In the genomic region with DNA sequence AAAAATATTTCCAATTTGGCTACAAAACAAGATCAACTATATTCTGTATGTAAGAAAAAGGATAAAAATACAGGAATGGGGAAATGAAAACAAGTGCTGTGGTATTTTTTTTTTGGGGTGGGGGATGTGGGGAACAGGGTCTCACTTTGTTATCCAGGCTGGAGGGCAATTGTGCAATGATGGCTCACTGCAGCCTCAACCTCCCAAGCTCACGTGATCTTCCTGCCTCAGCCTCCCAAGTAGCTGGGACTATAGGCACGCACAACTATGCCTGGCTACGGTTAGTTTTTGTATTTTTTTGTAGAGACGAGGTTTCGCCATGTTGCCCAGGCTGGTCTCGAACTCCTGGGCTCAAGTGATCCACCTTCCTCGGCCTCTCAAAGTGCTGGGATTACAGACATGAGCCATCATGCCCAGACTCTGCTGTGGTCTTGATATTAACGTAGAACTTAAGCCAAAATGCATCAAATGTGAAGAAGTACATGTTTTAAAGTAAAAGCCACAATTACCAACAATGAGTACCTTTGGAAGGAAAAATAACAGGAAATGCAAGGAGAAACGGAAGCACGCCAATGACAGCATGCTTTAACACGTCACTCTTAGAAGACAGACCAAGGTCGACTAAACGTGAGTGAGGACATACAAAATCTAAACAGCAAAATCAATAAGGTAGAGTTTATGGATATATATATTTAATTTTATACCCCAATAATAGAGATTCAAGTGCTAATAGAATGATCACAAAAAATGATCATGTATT, we compare ENCODE assay signal across 19 cellular contexts.
"Had no signal": no experiment of that assay in that cellular context is flagged by ENCODE, and none has a peak within 500 bp of the region (broad histone marks: within the 10 kb centered on the region; RNA-seq: fewer than 3 reads in every experiment).

No MANE protein-coding gene starts in this region.

- H3K9me3 Mint-ChIP-seq: dendritic cell treated with granulocyte-macrophage colony-stimulating factor and Interleukin-4, amounts not matched to agents 40 ng/mL and 50 ng/mL, for 4 days; nephron progenitor cell; T-helper 2 cell treated with Interferon-gamma antibody and Interleukin-4, amounts not matched to agents 5 μg/mL and 100 μg/mL, for 36 hours; WTC11 had no signal

- ATAC-seq: activated CD4-positive, alpha-beta T cell treated with anti-CD3 and anti-CD28 coated beads for 36 hours; foreskin keratinocyte; left lobe of liver; WTC11 had no signal

- H3K27ac Mint-ChIP-seq: activated CD4-positive, alpha-beta T cell treated with anti-CD3 and anti-CD28 coated beads for 36 hours; activated naive CD8-positive, alpha-beta T cell; dendritic cell treated with granulocyte-macrophage colony-stimulating factor and Interleukin-4, amounts not matched to agents 40 ng/mL and 50 ng/mL, for 4 days; nephron progenitor cell; T-helper 2 cell treated with Interferon-gamma antibody and Interleukin-4, amounts not matched to agents 5 μg/mL and 100 μg/mL, for 36 hours; WTC11 had no signal

- DNase-seq: activated CD4-positive, alpha-beta T cell treated with anti-CD3 and anti-CD28 coated beads for 36 hours; activated CD4-positive, alpha-beta T cell treated with anti-CD3 and anti-CD28 coated beads, Interleukin-2, amount 50 U/mL, for 48 hours; foreskin keratinocyte; head of caudate nucleus; kidney; midbrain; nephron progenitor cell; occipital lobe; posterior cingulate gyrus; retina; stimulated activated naive CD4-positive, alpha-beta T cell; thyroid gland had no signal

- H3K4me3 ChIP-seq: lung, thyroid gland had no signal

- H3K4me3 Mint-ChIP-seq: activated CD4-positive, alpha-beta T cell treated with anti-CD3 and anti-CD28 coated beads for 36 hours; activated naive CD8-positive, alpha-beta T cell; dendritic cell treated with granulocyte-macrophage colony-stimulating factor and Interleukin-4, amounts not matched to agents 40 ng/mL and 50 ng/mL, for 4 days; nephron progenitor cell; T-helper 2 cell treated with Interferon-gamma antibody and Interleukin-4, amounts not matched to agents 5 μg/mL and 100 μg/mL, for 36 hours; WTC11 had no signal

- H3K27ac ChIP-seq: epithelial cell of prostate, foreskin keratinocyte, thyroid gland had no signal

- H3K36me3 ChIP-seq: thyroid gland had no signal

- H3K27me3 ChIP-seq: foreskin keratinocyte, thyroid gland had no signal

- H3K9me3 ChIP-seq: thyroid gland had no signal

- H3K36me3 Mint-ChIP-seq: activated naive CD8-positive, alpha-beta T cell; WTC11 had no signal

- H3K27me3 Mint-ChIP-seq: activated naive CD8-positive, alpha-beta T cell; dendritic cell treated with granulocyte-macrophage colony-stimulating factor and Interleukin-4, amounts not matched to agents 40 ng/mL and 50 ng/mL, for 4 days had no signal
